Comparison of ENCODE assay signal across 19 cellular contexts in the genomic region with DNA sequence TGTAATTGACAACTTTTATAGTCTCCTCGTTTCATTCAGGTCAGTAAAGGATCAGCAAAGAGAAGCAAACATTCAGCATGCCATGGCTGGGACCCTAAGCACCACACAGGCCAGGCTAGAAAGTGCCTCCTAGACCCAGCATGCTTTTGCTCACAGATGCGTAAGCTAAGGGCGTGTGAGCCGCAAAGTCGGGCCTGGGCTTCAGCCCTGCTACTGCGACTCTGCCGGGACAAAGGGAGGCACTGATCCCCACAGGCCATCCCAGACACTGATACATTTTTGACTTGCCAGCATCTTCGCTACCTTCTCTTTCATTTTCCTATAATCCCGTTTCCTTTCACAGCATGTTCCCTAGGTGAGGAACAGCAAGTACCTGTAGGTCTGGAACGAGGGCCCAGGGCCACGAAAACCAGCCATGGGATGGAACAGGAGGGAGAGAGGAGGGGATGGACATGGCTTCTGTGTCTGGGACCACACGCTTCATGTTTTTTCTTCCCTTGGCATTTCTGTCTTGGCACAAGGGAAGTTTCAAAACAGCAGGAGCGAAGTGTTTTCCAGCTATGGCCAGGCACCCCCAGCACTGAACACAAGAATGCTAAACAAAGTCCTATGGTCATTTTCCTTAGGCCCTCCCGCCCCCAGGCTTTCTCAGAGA. TPM values are rescaled to one million over a fixed set of nuclear protein-coding genes. Genes with fewer than 3 reads are reported as not detected.
DNase-seq lines count a peak whose midpoint lies in the region; ATAC-seq, FAIRE-seq and TF ChIP-seq lines count a peak whose summit lies in the region.
"Had no signal": no experiment of that assay in that cellular context is flagged by ENCODE, and none has a peak within 500 bp of the region (broad histone marks: within the 10 kb centered on the region; RNA-seq: fewer than 3 reads in every experiment).

No MANE protein-coding gene starts in this region.

- H3K27ac ChIP-seq in K562 (ENCODE audit: extremely low read depth, low read depth, low read length), result no peak overlapping the region
- H3K27ac ChIP-seq: colonic mucosa, left ventricle myocardium inferior, tibial nerve had no signal

- no peaks in the 10 kb centered on the region for H3K9me1 ChIP-seq in K562 (ENCODE audit: control insufficient read depth, insufficient read depth, low read length)

- no peak for TF ChIP-seq EP300 in K562 (IDR thresholded peaks at IDR 0.05; ENCODE audit: low read length)

- no peaks in the 10 kb centered on the region for H3K9me3 ChIP-seq in K562 (replicated peaks; ENCODE audit: control insufficient read depth, insufficient read depth, low read depth, low read length)
- H3K9me3 ChIP-seq: colonic mucosa, left ventricle myocardium inferior, tibial nerve had no signal

- H3K9me3 Mint-ChIP-seq in natural killer cell treated with Interleukin-12 subunit alpha and Interleukin-12 subunit beta and Interleukin-15 and Interleukin-18, amount 100 ng/mL, for 72 hours, result no peaks in the 10 kb centered on the region
- H3K9me3 Mint-ChIP-seq in natural killer cell, result no peaks in the 10 kb centered on the region
- no peaks in the 10 kb centered on the region for H3K9me3 Mint-ChIP-seq in activated CD4-positive, alpha-beta memory T cell treated with anti-CD3 and anti-CD28 coated beads, Interleukin-2, amount 10 ng/mL, durations not matched to agents 7 days and 5 days
- H3K9me3 Mint-ChIP-seq in stimulated activated naive CD8-positive, alpha-beta T cell treated with anti-CD3 and anti-CD28 coated beads, Interleukin-15, amount 100 ng/mL, for 72 hours, result no peaks in the 10 kb centered on the region

- H3K4me1 ChIP-seq in K562 (replicated peaks in 1 of 2; ENCODE audit: control insufficient read depth in 2 of 2, insufficient read depth in 2 of 2, low read length in 2 of 2), result peaks cover 0 to 7% of the 10 kb centered on the region in 2 experiments; a peak in 2 of 5 replicates
- H3K4me1 ChIP-seq: colonic mucosa, tibial nerve had no signal

- no peaks in the 10 kb centered on the region for H4K20me1 ChIP-seq in K562 (replicated peaks; ENCODE audit: control insufficient read depth, insufficient read depth, low read length)

- 2% methylated on average over 14 of the region's 14 CpGs for WGBS in K562 (ENCODE audit: insufficient coverage, low coverage, missing lambda C conversion rate)

- no peak overlapping the region for H3K9ac ChIP-seq in K562 (ENCODE audit: insufficient read depth in 1 of 2, low read depth in 2 of 2, low read length in 2 of 2)

- H3K27me3 ChIP-seq in K562 (ENCODE audit: control insufficient read depth in 2 of 2, insufficient read depth in 2 of 2, low read length in 2 of 2), result peaks cover 44 to 77% of the 10 kb centered on the region in 2 experiments
- H3K27me3 ChIP-seq: colonic mucosa, tibial nerve had no signal

- no peaks in the 10 kb centered on the region for H3K36me3 Mint-ChIP-seq in natural killer cell treated with Interleukin-12 subunit alpha and Interleukin-12 subunit beta and Interleukin-15 and Interleukin-18, amount 100 ng/mL, for 72 hours
- no peaks in the 10 kb centered on the region for H3K36me3 Mint-ChIP-seq in natural killer cell
- peaks cover 3% of the 10 kb centered on the region for H3K36me3 Mint-ChIP-seq in activated CD4-positive, alpha-beta memory T cell treated with anti-CD3 and anti-CD28 coated beads, Interleukin-2, amount 10 ng/mL, durations not matched to agents 7 days and 5 days (ENCODE audit: low read depth)

- FAIRE-seq in K562 (lab: Jason Lieb, UNC), result no peak
- FAIRE-seq: endometrium had no signal

- POLR2A ChIA-PET in activated CD4-positive, alpha-beta memory T cell treated with anti-CD3 and anti-CD28 coated beads, Interleukin-2, amount 10 ng/mL, durations not matched to agents 7 days and 5 days (lab: Charles Lee), result interaction anchor here (1.1 to 4.0 kb wide), 11 partner anchors 11 to 209 kb away, joined by 3 to 56 read pairs (median 5); a partner anchor contains a TSS
- POLR2A ChIA-PET in K562 (lab: Yijun Ruan, JAX), result no interaction called here

- H3K4me3 ChIP-seq in K562, result no peak overlapping the region
- H3K4me3 ChIP-seq: colonic mucosa, left ventricle myocardium inferior, tibial nerve had no signal

- no peak for TF ChIP-seq RAD21 in K562 (CRISPR knock-in tag; conservative IDR thresholded peaks at IDR 0.05 in 1 of 2, IDR thresholded peaks at IDR 0.05 in 1 of 2)

- intact Hi-C loops in natural killer cell (cut with micrococcal nuclease), result loop anchor here (5.0 kb wide), 2 partner anchors 58 to 97 kb away; no protein-coding TSS in a partner anchor
- intact Hi-C loops in K562 (cut with micrococcal nuclease), result no loop called here

- no peak for ATAC-seq in natural killer cell treated with Interleukin-12 subunit alpha and Interleukin-12 subunit beta and Interleukin-15 and Interleukin-18, amount 100 ng/mL, for 72 hours
- ATAC-seq in natural killer cell, result no peak
- ATAC-seq in K562, result 0 out of 3 replicates have a peak, but pooled peaks have one; percentile 20
- no peak for ATAC-seq in stimulated activated naive CD8-positive, alpha-beta T cell treated with anti-CD3 and anti-CD28 coated beads, Interleukin-15, amount 100 ng/mL, for 72 hours
- ATAC-seq in GM18861 (IDR thresholded peaks at IDR 0.05; ENCODE audit: unreplicated experiment), result no peak
- ATAC-seq in HG02759 (IDR thresholded peaks at IDR 0.05; ENCODE audit: unreplicated experiment), result no peak
- ATAC-seq: Right ventricle myocardium inferior had no signal

- no TSS peak for BruUV-seq in K562 (replicated peaks; lab: Mats Ljungman, UMichigan)

- no peak for TF ChIP-seq CTCF in natural killer cell (IDR thresholded peaks at IDR 0.05)
- TF ChIP-seq CTCF in K562 (IDR thresholded peaks at IDR 0.05 in 2 of 3, conservative IDR thresholded peaks at IDR 0.05 in 1 of 3; ENCODE audit: insufficient read depth in 2 of 3, low read depth in 1 of 3, low read length in 3 of 3), result no peak

- no peaks in the 10 kb centered on the region for H3K27me3 Mint-ChIP-seq in natural killer cell treated with Interleukin-12 subunit alpha and Interleukin-12 subunit beta and Interleukin-15 and Interleukin-18, amount 100 ng/mL, for 72 hours
- H3K27me3 Mint-ChIP-seq in natural killer cell (ENCODE audit: low read depth in 2 of 2), result no peaks in the 10 kb centered on the region
- H3K27me3 Mint-ChIP-seq in activated CD4-positive, alpha-beta memory T cell treated with anti-CD3 and anti-CD28 coated beads, Interleukin-2, amount 10 ng/mL, durations not matched to agents 7 days and 5 days, result peaks cover 11% of the 10 kb centered on the region
- H3K27me3 Mint-ChIP-seq in stimulated activated naive CD8-positive, alpha-beta T cell treated with anti-CD3 and anti-CD28 coated beads, Interleukin-15, amount 100 ng/mL, for 72 hours, result no peaks in the 10 kb centered on the region

- no peak overlapping the region for H2AFZ ChIP-seq in K562 (ENCODE audit: low read depth, low read length)

- H3K4me1 Mint-ChIP-seq in natural killer cell treated with Interleukin-12 subunit alpha and Interleukin-12 subunit beta and Interleukin-15 and Interleukin-18, amount 100 ng/mL, for 72 hours (ENCODE audit: low read depth in 2 of 2), result peaks cover 37 to 53% of the 10 kb centered on the region in 2 donors
- peaks cover 35% of the 10 kb centered on the region in 2 donors for H3K4me1 Mint-ChIP-seq in natural killer cell
- peaks cover 64% of the 10 kb centered on the region for H3K4me1 Mint-ChIP-seq in activated CD4-positive, alpha-beta memory T cell treated with anti-CD3 and anti-CD28 coated beads, Interleukin-2, amount 10 ng/mL, durations not matched to agents 7 days and 5 days
- peaks cover 69% of the 10 kb centered on the region for H3K4me1 Mint-ChIP-seq in stimulated activated naive CD8-positive, alpha-beta T cell treated with anti-CD3 and anti-CD28 coated beads, Interleukin-15, amount 100 ng/mL, for 72 hours

- H3K79me2 ChIP-seq in K562 (ENCODE audit: control insufficient read depth, insufficient read depth, low read length), result no peaks in the 10 kb centered on the region

- in situ Hi-C loops in K562 (cut with MboI), result no loop called here

- H3K27ac Mint-ChIP-seq in natural killer cell treated with Interleukin-12 subunit alpha and Interleukin-12 subunit beta and Interleukin-15 and Interleukin-18, amount 100 ng/mL, for 72 hours, result peak overlapping the region; percentile 39 to 76
- H3K27ac Mint-ChIP-seq in natural killer cell, result peak overlapping the region in 1 of 2 donors; percentile 75
- peak overlapping the region; percentile 84 for H3K27ac Mint-ChIP-seq in activated CD4-positive, alpha-beta memory T cell treated with anti-CD3 and anti-CD28 coated beads, Interleukin-2, amount 10 ng/mL, durations not matched to agents 7 days and 5 days
- H3K27ac Mint-ChIP-seq in stimulated activated naive CD8-positive, alpha-beta T cell treated with anti-CD3 and anti-CD28 coated beads, Interleukin-15, amount 100 ng/mL, for 72 hours, result peak overlapping the region; percentile 67 to 91

- no peaks in the 10 kb centered on the region for H3K36me3 ChIP-seq in K562 (ENCODE audit: control insufficient read depth, insufficient read depth, low read length)
- H3K36me3 ChIP-seq: colonic mucosa, left ventricle myocardium inferior, tibial nerve had no signal

- peak overlapping the region; percentile 70 for H3K4me3 Mint-ChIP-seq in natural killer cell treated with Interleukin-12 subunit alpha and Interleukin-12 subunit beta and Interleukin-15 and Interleukin-18, amount 100 ng/mL, for 72 hours
- no peak overlapping the region for H3K4me3 Mint-ChIP-seq in natural killer cell
- H3K4me3 Mint-ChIP-seq in activated CD4-positive, alpha-beta memory T cell treated with anti-CD3 and anti-CD28 coated beads, Interleukin-2, amount 10 ng/mL, durations not matched to agents 7 days and 5 days, result peak overlapping the region; percentile 62
- peak overlapping the region; percentile 72 to 74 for H3K4me3 Mint-ChIP-seq in stimulated activated naive CD8-positive, alpha-beta T cell treated with anti-CD3 and anti-CD28 coated beads, Interleukin-15, amount 100 ng/mL, for 72 hours

- no peak for DNase-seq in natural killer cell treated with Interleukin-12 subunit alpha and Interleukin-12 subunit beta and Interleukin-15 and Interleukin-18, amount 100 ng/mL, for 72 hours (ENCODE audit: low spot score)
- DNase-seq in natural killer cell (no peak), K562 (ENCODE audit: extremely low read depth in 1 of 4, low spot score in 3 of 4) (no peak), NCI-H1694 (lab: John Stamatoyannopoulos, UW) (no peak)
- DNase-seq in activated CD4-positive, alpha-beta memory T cell treated with anti-CD3 and anti-CD28 coated beads, Interleukin-2, amount 10 ng/mL, durations not matched to agents 7 days and 5 days, result no peak
- DNase-seq in stimulated activated naive CD8-positive, alpha-beta T cell treated with anti-CD3 and anti-CD28 coated beads, Interleukin-15, amount 100 ng/mL, for 72 hours, result peak in 1 of 2 donors; percentile 7
- DNase-seq: activated gamma-delta T cell treated with Interleukin-2 at 50 U/mL for 16 hours, colonic mucosa, head of caudate nucleus, left ventricle myocardium inferior, NCI-H1105 treated with DMSO at 0.1 percent for 48 hours, NCI-H526 treated with DMSO at 0.1 percent for 48 hours, retina, SW 1271 had no signal

- H3K4me2 ChIP-seq in K562 (ENCODE audit: insufficient read depth, low read length), result no peak overlapping the region

- CTCF ChIA-PET in activated CD4-positive, alpha-beta memory T cell treated with anti-CD3 and anti-CD28 coated beads, Interleukin-2, amount 10 ng/mL, durations not matched to agents 7 days and 5 days (lab: Charles Lee), result interaction anchor here (0.9 to 2.1 kb wide), 8 partner anchors 11 to 245 kb away, joined by 3 to 6 read pairs (median 4); no protein-coding TSS in a partner anchor
- CTCF ChIA-PET in K562 (lab: Yijun Ruan, JAX; ENCODE audit: low intra/inter-chr PET ratio), result no interaction called here

- no peak for TF ChIP-seq POLR2A in K562 (conservative IDR thresholded peaks at IDR 0.05)

RNA-seq across cellular contexts. Expression of a gene that starts 42.6 kb away (rescaled TPM):
- 100 to 1,000 TPM; 112 to 388 TPM for total RNA-seq in natural killer cell treated with Interleukin-12 subunit alpha and Interleukin-12 subunit beta and Interleukin-15 and Interleukin-18, amount 100 ng/mL, for 72 hours
- total RNA-seq in natural killer cell, result 10 to 100 TPM in 1 of 3 donors, 1 to 10 TPM in 2; 3.5 to 37.5 (median 3.5) TPM
- total RNA-seq in activated CD4-positive, alpha-beta memory T cell treated with anti-CD3 and anti-CD28 coated beads, Interleukin-2, amount 10 ng/mL, durations not matched to agents 7 days and 5 days, result 100 to 1,000 TPM; 171 to 178 TPM
- total RNA-seq in K562 (2011; cell fraction: chromatin; rRNA removed; ENCODE audit: low replicate concordance), result not detected in 2 replicates
- not detected in 2 replicates for total RNA-seq in K562 (2011; cell fraction: nucleolus; rRNA removed)
- total RNA-seq in K562 (2011; cell fraction: nucleoplasm; rRNA removed), result not detected in 2 replicates
- total RNA-seq in K562 (2014; rRNA removed), result 0.09 TPM in 1 of 2 replicates, not detected in the other
- not detected in 2 replicates for total RNA-seq in K562 (2014; rRNA removed; fragmentation: Illumina TruSeq; extraction: Trizol)
- not detected in 2 replicates for total RNA-seq in K562 (2015; rRNA removed; fragmentation: Illumina TruSeq; extraction: Trizol)
- 0.33 and 1.3 TPM in 2 replicates for total RNA-seq in K562 (2021)
- polyA plus RNA-seq in K562 (2011; rRNA removed), result 0.03 TPM in 1 of 2 replicates, not detected in the other
- polyA plus RNA-seq in K562 (2011; cell fraction: cytosol; rRNA removed), result 0.32 TPM in 1 of 2 replicates, not detected in the other
- polyA plus RNA-seq in K562 (2011; cell fraction: nucleus; rRNA removed), result not detected in 2 replicates
- 0.06 and 0.12 TPM in 2 replicates for polyA plus RNA-seq in K562 (2012)
- 0.46 TPM in 1 of 2 replicates, not detected in the other for polyA plus RNA-seq in K562 (2014; fragmentation: Illumina TruSeq; extraction: Trizol)
- not detected for polyA plus RNA-seq in K562 (2014; fragmentation: Nextera tagmentation; extraction: Ambion mirVana)
- 0.05 TPM in 1 of 2 replicates, not detected in the other for polyA plus RNA-seq in K562 (2014; rRNA removed)
- polyA minus RNA-seq in K562 (2011; rRNA and poly(A)+ RNA removed), result 0.04 and 0.78 TPM in 2 replicates
- polyA minus RNA-seq in K562 (2011; cell fraction: cytosol; rRNA and poly(A)+ RNA removed), result not detected in 2 replicates
- polyA minus RNA-seq in K562 (2011; cell fraction: nucleus; rRNA and poly(A)+ RNA removed), result not detected in 2 replicates
